In the genomic region with DNA sequence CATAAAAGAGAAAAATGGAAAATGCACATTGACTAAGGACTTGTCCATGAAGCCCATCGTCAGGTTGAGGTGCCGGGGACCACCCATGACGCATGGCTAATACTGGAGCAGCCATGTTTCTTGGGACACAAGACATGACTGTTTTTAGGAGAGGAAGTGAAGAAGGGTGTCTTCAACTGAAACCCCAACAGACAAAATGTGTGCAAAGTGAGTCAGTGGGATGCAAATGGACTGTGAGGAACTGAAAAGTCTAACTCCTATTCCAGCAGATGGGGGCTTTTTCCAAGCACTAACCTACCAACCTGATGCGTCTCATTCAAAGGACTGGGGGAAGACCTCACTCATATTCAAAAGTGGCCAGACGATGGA, we compare ENCODE assay signal across 8 cellular contexts.
A peak's percentile ranks its signal among the peaks of the same experiment; 100 is the strongest.
DNase-seq lines count a peak whose midpoint lies in the region; ATAC-seq and TF ChIP-seq lines count a peak whose summit lies in the region.

No MANE protein-coding gene starts in this region.

- H3K4me1 Mint-ChIP-seq in Calu3 (ENCODE audit: low read depth, unreplicated experiment) (peaks cover 25% of the 10 kb centered on the region), WTC11 (peaks cover 3% of the 10 kb centered on the region)
- peaks cover 63% of the 10 kb centered on the region for H3K4me1 Mint-ChIP-seq in activated naive CD8-positive, alpha-beta T cell treated with anti-CD3 and anti-CD28 coated beads, Interleukin-2, amount 50 U/mL, for 24 hours

- POLR2A ChIA-PET in WTC11 (lab: Charles Lee): no interaction called here

- H3K27ac Mint-ChIP-seq in Calu3 (ENCODE audit: unreplicated experiment) (peak overlapping the region; percentile 96), WTC11 (no peak overlapping the region)
- H3K27ac Mint-ChIP-seq in activated naive CD8-positive, alpha-beta T cell treated with anti-CD3 and anti-CD28 coated beads, Interleukin-2, amount 50 U/mL, for 24 hours: peak overlapping the region; percentile 99

- H3K36me3 Mint-ChIP-seq in Calu3 (ENCODE audit: insufficient read depth, unreplicated experiment): peaks cover 16% of the 10 kb centered on the region
- H3K36me3 Mint-ChIP-seq in activated naive CD8-positive, alpha-beta T cell treated with anti-CD3 and anti-CD28 coated beads, Interleukin-2, amount 50 U/mL, for 24 hours (ENCODE audit: low read depth): peaks cover 16% of the 10 kb centered on the region
- H3K36me3 Mint-ChIP-seq in WTC11: no peaks in the 10 kb centered on the region

- TF ChIP-seq CTCF in Calu3 (IDR thresholded peaks at IDR 0.05; ENCODE audit: unreplicated experiment): no peak
- TF ChIP-seq CTCF in WTC11 (IDR thresholded peaks at IDR 0.05): no peak

- H3K4me3 Mint-ChIP-seq in Calu3 (ENCODE audit: low read depth, unreplicated experiment) (peak overlapping the region; percentile 22), WTC11 (no peak overlapping the region)
- peak overlapping the region; percentile 59 for H3K4me3 Mint-ChIP-seq in activated naive CD8-positive, alpha-beta T cell treated with anti-CD3 and anti-CD28 coated beads, Interleukin-2, amount 50 U/mL, for 24 hours

- CTCF ChIA-PET in Calu3 (lab: Charles Lee): interaction anchor here (0.5 to 1.5 kb wide), 4 partner anchors 138 to 475 kb away, joined by 3 to 4 read pairs (median 4); no protein-coding TSS in a partner anchor
- CTCF ChIA-PET in WTC11 (lab: Charles Lee): no interaction called here

- DNase-seq in Calu3 (no peak), DMS 273 (lab: John Stamatoyannopoulos, UW; ENCODE audit: unreplicated experiment) (no peak), cerebellar nuclear complex (lab: John Stamatoyannopoulos, UW) (no peak), WTC11 (ENCODE audit: low spot score) (no peak), A172 (ENCODE audit: low spot score) (no peak)
- no peak for DNase-seq in activated naive CD8-positive, alpha-beta T cell treated with anti-CD3 and anti-CD28 coated beads, Interleukin-2, amount 50 U/mL, for 24 hours

- no peaks in the 10 kb centered on the region for H3K27me3 Mint-ChIP-seq in Calu3 (ENCODE audit: unreplicated experiment)
- no peaks in the 10 kb centered on the region for H3K27me3 Mint-ChIP-seq in activated naive CD8-positive, alpha-beta T cell treated with anti-CD3 and anti-CD28 coated beads, Interleukin-2, amount 50 U/mL, for 24 hours
- H3K27me3 Mint-ChIP-seq in WTC11 (ENCODE audit: low read depth): no peaks in the 10 kb centered on the region

- intact Hi-C loops in Calu3 (cut with micrococcal nuclease; ENCODE audit: unreplicated experiment): no loop called here

- TSS peak; percentile 99 for BruUV-seq in Calu3 (replicated peaks; lab: Mats Ljungman, UMichigan)

- ATAC-seq in GM19328 (IDR thresholded peaks at IDR 0.05; ENCODE audit: unreplicated experiment): peak; percentile 44
- peak; percentile 55 for ATAC-seq in HG03135 (IDR thresholded peaks at IDR 0.05; ENCODE audit: unreplicated experiment)
- no peak for ATAC-seq in activated naive CD8-positive, alpha-beta T cell treated with anti-CD3 and anti-CD28 coated beads, Interleukin-2, amount 50 U/mL, for 24 hours
- no peak for ATAC-seq in WTC11

- H3K9me3 Mint-ChIP-seq in Calu3 (ENCODE audit: low read depth, unreplicated experiment) (peaks cover 10% of the 10 kb centered on the region), WTC11 (peaks cover 6% of the 10 kb centered on the region)
- peaks cover 22% of the 10 kb centered on the region for H3K9me3 Mint-ChIP-seq in activated naive CD8-positive, alpha-beta T cell treated with anti-CD3 and anti-CD28 coated beads, Interleukin-2, amount 50 U/mL, for 24 hours

TF ChIP-seq in WTC11, 78 proteins besides CTCF, POLR2A, EP300 and RAD21:
- no peak for TF ChIP-seq MLX (CRISPR knock-in tag; IDR thresholded peaks at IDR 0.05)

Comparison
In these comparisons a context has a peak if more than half of its experiments do, and no peak if none do; other contexts are left out.
1. ATAC-seq: peak in GM19328 (single experiment) and HG03135 (single experiment); none in activated naive CD8-positive, alpha-beta T cell treated with anti-CD3 and anti-CD28 coated beads, Interleukin-2, amount 50 U/mL, for 24 hours (single experiment) and WTC11 (single experiment).